Comparison of ENCODE assay signal across 8 cellular contexts in genomic region chr9:16824545-16825041, GRCh38. TPM values are rescaled to one million over a fixed set of nuclear protein-coding genes. Genes with fewer than 3 reads are reported as not detected.
DNase-seq lines count a peak whose midpoint lies in the region; TF ChIP-seq lines count a peak whose summit lies in the region.
"Had no signal": no experiment of that assay in that cellular context is flagged by ENCODE, and none has a peak within 500 bp of the region (broad histone marks: within the 10 kb centered on the region; RNA-seq: fewer than 3 reads in every experiment).

No MANE protein-coding gene starts in this region.

- TF ChIP-seq CTCF in esophagus squamous epithelium (IDR thresholded peaks at IDR 0.05) (peak in 1 of 6 experiments; percentile 15), stomach (IDR thresholded peaks at IDR 0.05) (no peak)

- H3K4me1 ChIP-seq in esophagus squamous epithelium, result peaks cover 0 to 63% (median 29%) of the 10 kb centered on the region in 3 donors
- H3K4me1 ChIP-seq in stomach, result peaks cover 0 to 58% (median 10%) of the 10 kb centered on the region in 4 donors

- intact Hi-C loops in esophagus squamous epithelium (cut with DNase I) (no loop called here), stomach (cut with DNase I; ENCODE audit: low total_unique reads) (no loop called here), posterior cingulate gyrus (cut with DNase I) (no loop called here)

- H3K9me3 ChIP-seq in esophagus squamous epithelium (no peaks in the 10 kb centered on the region), stomach (no peaks in the 10 kb centered on the region)

- peak; percentile 68 for DNase-seq in HPDE6-E6E7 (ENCODE audit: extremely low spot score)
- DNase-seq in RPMI8226, result peak; percentile 32
- no peak for DNase-seq in esophagus squamous epithelium (lab: John Stamatoyannopoulos, UW)
- DNase-seq in stomach, result no peak
- DNase-seq in epidermal melanocyte (ENCODE audit: insufficient read length, low spot score), result no peak
- no peak for DNase-seq in activated CD4-positive, alpha-beta T cell treated with anti-CD3 and anti-CD28 coated beads, Interleukin-2, amount 50 U/mL, for 48 hours
- DNase-seq in posterior cingulate gyrus, result no peak
- DNase-seq: NCI-H774 had no signal

- TF ChIP-seq POLR2A in esophagus squamous epithelium (IDR thresholded peaks at IDR 0.05) (no peak), stomach (IDR thresholded peaks at IDR 0.05) (no peak)

- H3K27me3 ChIP-seq in esophagus squamous epithelium, result no peaks in the 10 kb centered on the region
- peaks cover 0 to 3% (median 0%) of the 10 kb centered on the region in 3 donors for H3K27me3 ChIP-seq in stomach

- no peak for TF ChIP-seq EP300 in stomach (IDR thresholded peaks at IDR 0.05)

- 11% methylated on average over 3 to 4 of the region's 4 CpGs for WGBS in esophagus squamous epithelium, 2 donors
- WGBS in stomach, 5 donors, result 19 to 30% (median 21%) methylated on average over 4 of the region's 4 CpGs

- H3K4me3 ChIP-seq in esophagus squamous epithelium (no peak overlapping the region), stomach (no peak overlapping the region)

- H3K36me3 ChIP-seq in esophagus squamous epithelium, result no peaks in the 10 kb centered on the region
- H3K36me3 ChIP-seq in stomach, result no peaks in the 10 kb centered on the region

- H3K27ac ChIP-seq in esophagus squamous epithelium (peak overlapping the region in 3 of 4 donors; percentile 53 to 74 (median 72)), stomach (peak overlapping the region in 4 of 5 donors; percentile 25 to 62 (median 50))

RNA-seq across cellular contexts. Expression of gene BNC2, which starts 45.9 kb away (rescaled TPM):
- total RNA-seq in esophagus squamous epithelium (10 to 100 TPM in 2 of 4 donors, 1 to 10 TPM in 2; 3.6 to 41.8 (median 8.5) TPM), stomach (10 to 100 TPM in 4 of 5 donors, 1 to 10 TPM in 1; 4.8 to 60.7 (median 37.8) TPM)
- polyA plus RNA-seq in stomach, result 1 to 10 TPM; 1.1 to 1.6 (median 1.3) TPM

Comparison
In these comparisons a context has a peak if more than half of its experiments do, and no peak if none do; other contexts are left out.
1. DNase-seq: peak in HPDE6-E6E7 (single experiment) and RPMI8226 (single experiment); none in esophagus squamous epithelium (single experiment), stomach (single experiment), epidermal melanocyte (single experiment), activated CD4-positive, alpha-beta T cell treated with anti-CD3 and anti-CD28 coated beads, Interleukin-2, amount 50 U/mL, for 48 hours (0 of 2) and posterior cingulate gyrus (0 of 10).